In genomic region chr11:63877658-63878241, GRCh38 we compare ENCODE assay signal across 21 cellular contexts. TPM values are rescaled to one million over a fixed set of nuclear protein-coding genes. Genes with fewer than 3 reads are reported as not detected.
DNase-seq lines count a peak whose midpoint lies in the region; ATAC-seq and TF ChIP-seq lines count a peak whose summit lies in the region.
"Had no signal": no experiment of that assay in that cellular context is flagged by ENCODE, and none has a peak within 500 bp of the region (broad histone marks: within the 10 kb centered on the region; RNA-seq: fewer than 3 reads in every experiment).

No MANE protein-coding gene starts in this region.

- no peak overlapping the region for H3K4me3 Mint-ChIP-seq in CD4-positive, CD25-positive, alpha-beta regulatory T cell
- no peak overlapping the region for H3K4me3 Mint-ChIP-seq in GM23338

- H2AFZ ChIP-seq in GM23338 = no peak overlapping the region

- H4K20me1 ChIP-seq in GM23338 (replicated peaks; ENCODE audit: insufficient read depth) = peaks cover 68% of the 10 kb centered on the region

- no peaks in the 10 kb centered on the region for H3K27me3 Mint-ChIP-seq in CD4-positive, CD25-positive, alpha-beta regulatory T cell
- peaks cover 8% of the 10 kb centered on the region for H3K27me3 Mint-ChIP-seq in GM23338 (ENCODE audit: insufficient read depth, low read depth, poor library complexity)
- H3K27me3 Mint-ChIP-seq: T-cell had no signal

- H3K4me1 Mint-ChIP-seq in CD4-positive, CD25-positive, alpha-beta regulatory T cell = peaks cover 15 to 86% (median 56%) of the 10 kb centered on the region in 4 donors
- H3K4me1 Mint-ChIP-seq in GM23338 = peaks cover 60% of the 10 kb centered on the region

- H3K27ac Mint-ChIP-seq in CD4-positive, CD25-positive, alpha-beta regulatory T cell = peak overlapping the region in 2 of 3 donors; percentile 37 to 83
- no peak overlapping the region for H3K27ac Mint-ChIP-seq in GM23338

- no peaks in the 10 kb centered on the region for H3K9me2 ChIP-seq in GM23338 (ENCODE audit: insufficient read depth)

- peaks cover 4% of the 10 kb centered on the region for H3K36me3 Mint-ChIP-seq in CD4-positive, CD25-positive, alpha-beta regulatory T cell
- 0 out of 3 replicates have a peak, but pooled peaks cover 4% of the 10 kb centered on the region for H3K36me3 Mint-ChIP-seq in GM23338 (ENCODE audit: low read depth)

- intact Hi-C loops in body of pancreas (cut with DNase I) = no loop called here

- no peak for ATAC-seq in CD4-positive, CD25-positive, alpha-beta regulatory T cell (ENCODE audit: low read depth in 2 of 2)
- ATAC-seq in GM23338 (no peak), body of pancreas (no peak), GM19328 (IDR thresholded peaks at IDR 0.05; ENCODE audit: unreplicated experiment) (no peak)
- ATAC-seq: T-cell had no signal

- H3F3A ChIP-seq in GM23338 (replicated peaks; ENCODE audit: low read depth) = peaks cover 16% of the 10 kb centered on the region

- no peaks in the 10 kb centered on the region for H3K9me3 ChIP-seq in CD4-positive, CD25-positive, alpha-beta regulatory T cell (ENCODE audit: control insufficient read depth in 2 of 2, low read length in 2 of 2)
- H3K9me3 ChIP-seq in body of pancreas = no peaks in the 10 kb centered on the region
- H3K9me3 ChIP-seq: Caco-2, testis had no signal

- no peaks in the 10 kb centered on the region for H3K9me3 Mint-ChIP-seq in CD4-positive, CD25-positive, alpha-beta regulatory T cell
- H3K9me3 Mint-ChIP-seq in GM23338 = no peaks in the 10 kb centered on the region
- H3K9me3 Mint-ChIP-seq: T-cell had no signal

- no peak for TF ChIP-seq CTCF in GM23338 (conservative IDR thresholded peaks at IDR 0.05; ENCODE audit: low read depth in 2 of 2)
- TF ChIP-seq CTCF in body of pancreas (IDR thresholded peaks at IDR 0.05) = no peak
- no peak for TF ChIP-seq CTCF in GM13977 (IDR thresholded peaks at IDR 0.05; ENCODE audit: extremely low read depth, insufficient read depth, missing control alignments)

- DNase-seq in CD4-positive, CD25-positive, alpha-beta regulatory T cell = no peak
- DNase-seq in GM23338 (ENCODE audit: low spot score) (no peak), body of pancreas (peak in 2 of 4 donors; percentile 38 to 44), mucosa of gallbladder (ENCODE audit: low spot score) (peak; percentile 22), GM13977 (ENCODE audit: low spot score) (no peak), globus pallidus (ENCODE audit: low spot score) (no peak), NCI-H1092 (lab: John Stamatoyannopoulos, UW) (no peak)
- DNase-seq: Caco-2; dermis blood vessel endothelial cell; erythroblast; foreskin melanocyte; kidney glomerular epithelial cell; MV-4-11; NCI-H187 treated with DMSO at 0.1 percent for 48 hours; NCI-H524; Right ventricle myocardium superior; stimulated activated CD8-positive, alpha-beta memory T cell treated with anti-CD3 and anti-CD28 coated beads, Interleukin-4, amount 100 ng/mL, for 48 hours; T-cell; testis had no signal

- in situ Hi-C loops in GM13977 (cut with MboI; ENCODE audit: low pct_unique_long_range_greater_than_20kb, low sequenced_read_pairs, unreplicated experiment) = no loop called here

- H3K27me3 ChIP-seq in CD4-positive, CD25-positive, alpha-beta regulatory T cell (ENCODE audit: control insufficient read depth, insufficient read depth, low read length) = no peaks in the 10 kb centered on the region
- no peaks in the 10 kb centered on the region for H3K27me3 ChIP-seq in GM23338 (ENCODE audit: insufficient read depth)
- no peaks in the 10 kb centered on the region for H3K27me3 ChIP-seq in body of pancreas
- H3K27me3 ChIP-seq: testis had no signal

- H3K4me1 ChIP-seq in CD4-positive, CD25-positive, alpha-beta regulatory T cell (ENCODE audit: control insufficient read depth, insufficient read depth, low read length, poor library complexity, severe bottlenecking) = peaks cover 36% of the 10 kb centered on the region
- peaks cover 25% of the 10 kb centered on the region for H3K4me1 ChIP-seq in GM23338 (ENCODE audit: insufficient read depth)
- H3K4me1 ChIP-seq in body of pancreas = peaks cover 73% of the 10 kb centered on the region
- H3K4me1 ChIP-seq: Caco-2 had no signal

- TF ChIP-seq POLR2A in body of pancreas (IDR thresholded peaks at IDR 0.05) = no peak

- H3K36me3 ChIP-seq in CD4-positive, CD25-positive, alpha-beta regulatory T cell (ENCODE audit: control insufficient read depth, insufficient read depth, low read length) = peaks cover 23% of the 10 kb centered on the region
- H3K36me3 ChIP-seq in GM23338 (ENCODE audit: insufficient read depth) (peaks cover 4% of the 10 kb centered on the region; the same call in 1 of the 2 replicates), body of pancreas (replicated peaks in 1 of 2; ENCODE audit: insufficient read depth in 1 of 2, low read depth in 2 of 2) (no peaks in the 10 kb centered on the region)

- H3K27ac ChIP-seq in CD4-positive, CD25-positive, alpha-beta regulatory T cell (ENCODE audit: insufficient read depth, low read length, poor library complexity, severe bottlenecking) = no peak overlapping the region
- H3K27ac ChIP-seq in GM23338 (ENCODE audit: low read depth) (peak overlapping the region; percentile 72), body of pancreas (peak overlapping the region in 3 of 4 donors; percentile 47 to 60 (median 56))
- H3K27ac ChIP-seq: KMS-11, testis had no signal

- H3K4me2 ChIP-seq in GM23338 = no peak overlapping the region
- H3K4me2 ChIP-seq: KMS-11 had no signal

- peaks cover 98% of the 10 kb centered on the region for H3K79me2 ChIP-seq in GM23338 (replicated peaks; ENCODE audit: insufficient read depth)

- 49 to 71% methylated on average over 5 to 6 of the region's 6 CpGs for WGBS in body of pancreas, 2 donors

- H3K4me3 ChIP-seq in CD4-positive, CD25-positive, alpha-beta regulatory T cell (ENCODE audit: low read depth, low read length) = no peak overlapping the region
- no peak overlapping the region for H3K4me3 ChIP-seq in GM23338
- H3K4me3 ChIP-seq in body of pancreas = no peak overlapping the region
- H3K4me3 ChIP-seq: testis had no signal

TF ChIP-seq in GM23338, 12 proteins besides CTCF, POLR2A, EP300 and RAD21 (continues in another document):
- TF ChIP-seq JUNB (IDR thresholded peaks at IDR 0.05; ENCODE audit: unreplicated experiment) = no peak

RNA-seq across cellular contexts. Expression of gene MARK2, which starts 38.8 kb away (rescaled TPM):
- 66.6 TPM for total RNA-seq in CD4-positive, CD25-positive, alpha-beta regulatory T cell
- polyA plus RNA-seq in CD4-positive, CD25-positive, alpha-beta regulatory T cell = 10 to 100 TPM; 29.3 to 39.9 (median 36.4) TPM
- total RNA-seq in GM23338 (2014; rRNA removed; shearing (Covaris generic)) = 42.6 and 45.9 TPM in 2 replicates
- 15.8 and 18.7 TPM in 2 replicates for polyA plus RNA-seq in GM23338 (2016; fragmentation: Nextera tagmentation; extraction: Ambion mirVana)
- 10 to 100 TPM; 32.2 to 33.9 TPM for total RNA-seq in body of pancreas
- total RNA-seq in mucosa of gallbladder = 65.0 TPM

RNA-seq across cellular contexts. Expression of gene RCOR2, which starts 39.2 kb away (rescaled TPM):
- not detected for total RNA-seq in CD4-positive, CD25-positive, alpha-beta regulatory T cell
- polyA plus RNA-seq in CD4-positive, CD25-positive, alpha-beta regulatory T cell = not detected
- 60.1 and 66.9 TPM in 2 replicates for total RNA-seq in GM23338 (2014; rRNA removed; shearing (Covaris generic))
- 4.7 and 5.5 TPM in 2 replicates for polyA plus RNA-seq in GM23338 (2016; fragmentation: Nextera tagmentation; extraction: Ambion mirVana)
- under 1 TPM; 0.26 to 0.33 TPM for total RNA-seq in body of pancreas
- 2.7 TPM for total RNA-seq in mucosa of gallbladder

Comparison
In these comparisons a context has a peak if more than half of its experiments do, and no peak if none do; other contexts are left out.
1. RNA of gene RCOR2, which starts 39.2 kb away (total RNA-seq): 60.1 to 66.9 TPM in GM23338; 2.7 TPM in mucosa of gallbladder (single experiment), 0.26 to 0.33 TPM in body of pancreas and not detected in CD4-positive, CD25-positive, alpha-beta regulatory T cell (single experiment); every median in the first group is over 10 times any median in the second.